ENCODE assay signal across 8 cellular contexts in the genomic region with DNA sequence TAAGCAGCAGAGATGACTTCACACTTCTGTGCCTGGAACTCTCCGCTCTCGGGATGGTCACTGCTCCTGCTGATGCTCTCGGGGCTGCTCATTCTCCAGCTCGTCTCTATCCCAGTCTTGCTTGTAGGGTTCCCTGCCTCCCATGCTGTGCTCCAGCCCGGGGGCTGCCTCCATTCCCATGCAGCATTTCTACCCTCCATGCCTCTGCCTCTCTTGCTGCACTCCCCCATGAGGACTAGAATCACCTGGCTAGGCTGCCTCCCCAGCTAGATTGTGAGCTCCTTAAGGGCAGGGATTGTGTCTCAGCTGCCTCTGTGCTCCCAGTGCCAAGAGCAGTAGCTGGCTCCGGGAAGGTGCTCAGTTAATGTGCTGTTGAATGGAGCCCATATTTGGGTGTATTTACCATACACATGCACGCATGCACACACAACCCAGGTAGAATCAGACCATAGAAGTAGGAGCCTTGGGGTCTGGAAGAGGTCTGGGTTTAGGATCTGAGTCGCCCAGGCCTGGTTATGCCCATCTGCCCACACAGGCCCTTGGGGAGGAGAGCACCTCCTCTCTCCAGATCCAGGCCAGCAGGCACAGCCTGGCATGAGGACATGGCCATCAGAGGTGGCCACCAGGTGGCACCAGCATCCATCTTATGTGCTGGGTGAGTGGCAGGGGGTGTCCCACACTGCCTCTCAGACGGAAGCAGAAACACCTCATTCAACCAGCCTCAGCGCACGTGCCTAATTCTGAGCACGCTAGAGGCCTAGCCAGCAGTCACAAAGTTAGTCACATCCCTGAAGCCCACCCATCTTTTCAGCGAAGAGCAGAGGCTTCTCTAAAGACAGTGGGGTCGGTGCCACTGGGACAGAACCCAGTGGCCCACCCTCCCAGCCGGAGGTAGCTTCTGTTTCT. TPM values are rescaled to one million over a fixed set of nuclear protein-coding genes. Genes with fewer than 3 reads are reported as not detected.
DNase-seq lines count a peak whose midpoint lies in the region; ATAC-seq and TF ChIP-seq lines count a peak whose summit lies in the region.

No MANE protein-coding gene starts in this region.

- H2BK120ac ChIP-seq in mesenchymal stem cell (ENCODE audit: low read depth, low read length) = no peak overlapping the region

- peak overlapping the region in 1 of 2 experiments; percentile 9 for H3K4ac ChIP-seq in mesenchymal stem cell (ENCODE audit: low read depth in 1 of 2, low read length in 2 of 2)

- H2BK15ac ChIP-seq in mesenchymal stem cell (ENCODE audit: low read depth, poor library complexity, severe bottlenecking) = no peak overlapping the region

- 78% methylated on average over 14 of the region's 15 CpGs for WGBS in mesenchymal stem cell

- H4K91ac ChIP-seq in mesenchymal stem cell (ENCODE audit: low read length) = peak overlapping the region; percentile 2

- H3K27me3 ChIP-seq in BE2C (no peaks in the 10 kb centered on the region), mesenchymal stem cell (ENCODE audit: control insufficient read depth in 1 of 2, insufficient read depth in 1 of 2, low read length in 2 of 2) (no peaks in the 10 kb centered on the region)

- peaks cover 30% of the 10 kb centered on the region for H3K4me1 Mint-ChIP-seq in activated CD8-positive, alpha-beta T cell treated with anti-CD3 and anti-CD28 coated beads, Interleukin-2, amount 10 ng/mL, durations not matched to agents 7 days and 5 days (ENCODE audit: low read depth)

- no peaks in the 10 kb centered on the region for H3K9me3 Mint-ChIP-seq in activated CD8-positive, alpha-beta T cell treated with anti-CD3 and anti-CD28 coated beads, Interleukin-2, amount 10 ng/mL, durations not matched to agents 7 days and 5 days (ENCODE audit: insufficient read depth)

- H3K23ac ChIP-seq in mesenchymal stem cell (ENCODE audit: low read length in 2 of 2) = no peak overlapping the region

- H3K27me3 Mint-ChIP-seq in activated CD8-positive, alpha-beta T cell treated with anti-CD3 and anti-CD28 coated beads, Interleukin-2, amount 10 ng/mL, durations not matched to agents 7 days and 5 days (ENCODE audit: low read depth) = no peaks in the 10 kb centered on the region

- peak; percentile 79 for TF ChIP-seq CTCF in BE2C (IDR thresholded peaks at IDR 0.05; ENCODE audit: low read depth, low read length)

- no peak overlapping the region for H2AK5ac ChIP-seq in mesenchymal stem cell (ENCODE audit: low read length, severe bottlenecking)

- peak; percentile 75 for ATAC-seq in GM19023 (IDR thresholded peaks at IDR 0.05; ENCODE audit: unreplicated experiment)
- ATAC-seq in HG03460 (IDR thresholded peaks at IDR 0.05; ENCODE audit: unreplicated experiment) = peak; percentile 61
- peak; percentile 97 for ATAC-seq in activated CD8-positive, alpha-beta T cell treated with anti-CD3 and anti-CD28 coated beads, Interleukin-2, amount 10 ng/mL, durations not matched to agents 7 days and 5 days

- no peak overlapping the region for H3K4me2 ChIP-seq in mesenchymal stem cell (ENCODE audit: low read length, poor library complexity, severe bottlenecking)

- DNase-seq in BE2C = peak; percentile 79
- peak; percentile 56 for DNase-seq in NCI-H82 treated with DMSO at 0.1 percent for 48 hours (lab: John Stamatoyannopoulos, UW; ENCODE audit: unreplicated experiment)
- peak; percentile 92 for DNase-seq in activated CD8-positive, alpha-beta T cell treated with anti-CD3 and anti-CD28 coated beads, Interleukin-2, amount 10 ng/mL, durations not matched to agents 7 days and 5 days
- peak; percentile 91 for DNase-seq in effector CD4-positive, alpha-beta T cell
- DNase-seq in mesenchymal stem cell = peak; percentile 79
- peak; percentile 93 for DNase-seq in stimulated activated CD8-positive, alpha-beta memory T cell treated with anti-CD3 and anti-CD28 coated beads, Interleukin-4, amount 100 ng/mL, for 48 hours

- no peak overlapping the region for H2BK12ac ChIP-seq in mesenchymal stem cell (ENCODE audit: low read length in 2 of 2)

- no peak overlapping the region for H2AFZ ChIP-seq in mesenchymal stem cell (ENCODE audit: low read depth, low read length)

- H3K9me3 ChIP-seq in BE2C (no peaks in the 10 kb centered on the region), mesenchymal stem cell (ENCODE audit: control insufficient read depth, low read length) (no peaks in the 10 kb centered on the region)

- no peak overlapping the region for H3K4me3 ChIP-seq in BE2C (ENCODE audit: low read depth, low read length)
- no peak overlapping the region for H3K4me3 ChIP-seq in mesenchymal stem cell (ENCODE audit: insufficient read depth in 1 of 2, low read depth in 1 of 2, low read length in 2 of 2)

- CTCF ChIA-PET in activated CD8-positive, alpha-beta T cell treated with anti-CD3 and anti-CD28 coated beads, Interleukin-2, amount 10 ng/mL, durations not matched to agents 7 days and 5 days (lab: Charles Lee) = interaction anchor here (0.7 to 3.7 kb wide), 16 partner anchors 8 to 351 kb away, joined by 3 to 34 read pairs (median 4); partner anchors contain the start of genes ABHD15 and ANKRD13B

- no peak overlapping the region for H3K4me3 Mint-ChIP-seq in activated CD8-positive, alpha-beta T cell treated with anti-CD3 and anti-CD28 coated beads, Interleukin-2, amount 10 ng/mL, durations not matched to agents 7 days and 5 days

- H3K79me1 ChIP-seq in mesenchymal stem cell (replicated peaks; ENCODE audit: low read length, poor library complexity, severe bottlenecking) = peaks cover 46% of the 10 kb centered on the region

- H2BK5ac ChIP-seq in mesenchymal stem cell (ENCODE audit: low read depth, low read length, poor library complexity, severe bottlenecking) = no peak overlapping the region

- peaks cover 44% of the 10 kb centered on the region for H3K36me3 Mint-ChIP-seq in activated CD8-positive, alpha-beta T cell treated with anti-CD3 and anti-CD28 coated beads, Interleukin-2, amount 10 ng/mL, durations not matched to agents 7 days and 5 days (ENCODE audit: low read depth)

- H3K27ac ChIP-seq in mesenchymal stem cell (ENCODE audit: low read length, poor library complexity, severe bottlenecking) = no peak overlapping the region

- peak overlapping the region; percentile 84 for H3K27ac Mint-ChIP-seq in activated CD8-positive, alpha-beta T cell treated with anti-CD3 and anti-CD28 coated beads, Interleukin-2, amount 10 ng/mL, durations not matched to agents 7 days and 5 days

- H3K14ac ChIP-seq in mesenchymal stem cell (ENCODE audit: low read length in 2 of 2) = no peak overlapping the region

- H3K4me1 ChIP-seq in BE2C (no peaks in the 10 kb centered on the region), mesenchymal stem cell (ENCODE audit: control insufficient read depth, insufficient read depth, low read depth, low read length) (peaks cover 20% of the 10 kb centered on the region)

- H3K9ac ChIP-seq in mesenchymal stem cell (ENCODE audit: low read length) = no peak overlapping the region

- POLR2A ChIA-PET in activated CD8-positive, alpha-beta T cell treated with anti-CD3 and anti-CD28 coated beads, Interleukin-2, amount 10 ng/mL, durations not matched to agents 7 days and 5 days (lab: Charles Lee) = interaction anchor here (0.7 to 2.9 kb wide), 3 partner anchors 10 to 36 kb away, joined by 3 to 23 read pairs (median 3); no protein-coding TSS in a partner anchor

- no peak overlapping the region for H4K8ac ChIP-seq in mesenchymal stem cell (ENCODE audit: low read length)

- no peak overlapping the region for H3K18ac ChIP-seq in mesenchymal stem cell (ENCODE audit: low read depth in 1 of 2, low read length in 2 of 2)

- peaks cover 3% of the 10 kb centered on the region; the same call in 1 of the 2 replicates for H3K36me3 ChIP-seq in BE2C
- H3K36me3 ChIP-seq in mesenchymal stem cell (ENCODE audit: control insufficient read depth in 1 of 2, insufficient read depth in 2 of 2, low read depth in 1 of 2, low read length in 2 of 2) = peaks cover 76 to 84% of the 10 kb centered on the region in 2 experiments

RNA-seq across cellular contexts. Expression of gene GIT1, which starts 9.3 kb away (rescaled TPM):
- 48.9 TPM for polyA plus RNA-seq in BE2C (2012; ENCODE audit: insufficient read depth, insufficient read length, low read depth)
- total RNA-seq in activated CD8-positive, alpha-beta T cell treated with anti-CD3 and anti-CD28 coated beads, Interleukin-2, amount 10 ng/mL, durations not matched to agents 7 days and 5 days = 10 to 100 TPM; 72.7 to 75.1 TPM
- polyA plus RNA-seq in mesenchymal stem cell (2013, experiment 1 of 2) = 29.2 TPM
- 28.5 TPM for polyA plus RNA-seq in mesenchymal stem cell (2013, experiment 2 of 2)

RNA-seq across cellular contexts. Expression of gene TP53I13, which starts 11.6 kb away (rescaled TPM):
- 11.0 TPM for polyA plus RNA-seq in BE2C (2012; ENCODE audit: insufficient read depth, insufficient read length, low read depth)
- total RNA-seq in activated CD8-positive, alpha-beta T cell treated with anti-CD3 and anti-CD28 coated beads, Interleukin-2, amount 10 ng/mL, durations not matched to agents 7 days and 5 days = 10 to 100 TPM; 96.7 to 97.9 TPM
- polyA plus RNA-seq in mesenchymal stem cell (2013, experiment 1 of 2) = 23.6 TPM
- polyA plus RNA-seq in mesenchymal stem cell (2013, experiment 2 of 2) = 23.8 TPM

RNA-seq across cellular contexts. Expression of gene ANKRD13B, which starts 12.8 kb away (rescaled TPM):
- 84.2 TPM for polyA plus RNA-seq in BE2C (2012; ENCODE audit: insufficient read depth, insufficient read length, low read depth)
- 10 to 100 TPM; 11.2 to 12.5 TPM for total RNA-seq in activated CD8-positive, alpha-beta T cell treated with anti-CD3 and anti-CD28 coated beads, Interleukin-2, amount 10 ng/mL, durations not matched to agents 7 days and 5 days
- 3.6 TPM for polyA plus RNA-seq in mesenchymal stem cell (2013, experiment 1 of 2)
- polyA plus RNA-seq in mesenchymal stem cell (2013, experiment 2 of 2) = 2.7 TPM

RNA-seq across cellular contexts. Expression of gene ABHD15, which starts 13.3 kb away (rescaled TPM):
- polyA plus RNA-seq in BE2C (2012; ENCODE audit: insufficient read depth, insufficient read length, low read depth) = 0.12 TPM
- 10 to 100 TPM; 21.1 to 21.7 TPM for total RNA-seq in activated CD8-positive, alpha-beta T cell treated with anti-CD3 and anti-CD28 coated beads, Interleukin-2, amount 10 ng/mL, durations not matched to agents 7 days and 5 days
- polyA plus RNA-seq in mesenchymal stem cell (2013, experiment 1 of 2) = 5.5 TPM
- 5.2 TPM for polyA plus RNA-seq in mesenchymal stem cell (2013, experiment 2 of 2)

RNA-seq across cellular contexts. Expression of gene CORO6, which starts 42.6 kb away (rescaled TPM):
- polyA plus RNA-seq in BE2C (2012; ENCODE audit: insufficient read depth, insufficient read length, low read depth) = 7.5 TPM
- 1 to 10 TPM; 6.2 to 6.3 TPM for total RNA-seq in activated CD8-positive, alpha-beta T cell treated with anti-CD3 and anti-CD28 coated beads, Interleukin-2, amount 10 ng/mL, durations not matched to agents 7 days and 5 days
- polyA plus RNA-seq in mesenchymal stem cell (2013, experiment 1 of 2) = 2.9 TPM
- polyA plus RNA-seq in mesenchymal stem cell (2013, experiment 2 of 2) = 2.5 TPM
